Comparison of ENCODE assay signal across 22 cellular contexts in genomic region chr5:178644826-178645545, GRCh38. TPM values are rescaled to one million over a fixed set of nuclear protein-coding genes. Genes with fewer than 3 reads are reported as not detected.
A peak's percentile ranks its signal among the peaks of the same experiment; 100 is the strongest.
DNase-seq lines count a peak whose midpoint lies in the region; ATAC-seq and TF ChIP-seq lines count a peak whose summit lies in the region.
"Had no signal": no experiment of that assay in that cellular context is flagged by ENCODE, and none has a peak within 500 bp of the region (broad histone marks: within the 10 kb centered on the region; RNA-seq: fewer than 3 reads in every experiment).

No MANE protein-coding gene starts in this region.

- H3K27ac ChIP-seq in neuronal stem cell (replicated peaks; ENCODE audit: low read length), result no peak overlapping the region

- no peak overlapping the region for H2BK120ac ChIP-seq in neuronal stem cell (ENCODE audit: low read depth, low read length)

- H3K4me3 ChIP-seq in epithelial cell of esophagus (ENCODE audit: low read length) (no peak overlapping the region), neuronal stem cell (ENCODE audit: low read length in 2 of 2) (no peak overlapping the region)

- H4K91ac ChIP-seq in neuronal stem cell (ENCODE audit: low read depth, low read length, poor library complexity), result no peak overlapping the region

- no peak overlapping the region for H2BK15ac ChIP-seq in neuronal stem cell (ENCODE audit: low read length)

- H3K79me1 ChIP-seq in neuronal stem cell (ENCODE audit: low read depth, low read length), result no peaks in the 10 kb centered on the region

- H3K4ac ChIP-seq in neuronal stem cell (ENCODE audit: low read length), result no peak overlapping the region

- no peak for ATAC-seq in HG02870 (IDR thresholded peaks at IDR 0.05; ENCODE audit: unreplicated experiment)
- ATAC-seq: stimulated activated memory B cell treated with anti-CD40 and anti-IgM and Interleukin-4, amounts not matched to agents 10 μg/mL and 1 μg/mL and 100 μg/mL, for 72 hours; T-helper 17 cell had no signal

- H4K8ac ChIP-seq in neuronal stem cell (ENCODE audit: low read depth, low read length), result no peak overlapping the region

- H3K14ac ChIP-seq in neuronal stem cell (ENCODE audit: low read length), result no peak overlapping the region

- TF ChIP-seq CTCF in epithelial cell of esophagus (IDR thresholded peaks at IDR 0.05; ENCODE audit: insufficient read depth, low read depth, low read length, missing control alignments), result no peak

- no peak overlapping the region for H3K18ac ChIP-seq in neuronal stem cell (ENCODE audit: low read length)

- no peaks in the 10 kb centered on the region for H3K36me3 ChIP-seq in neuronal stem cell (replicated peaks in 1 of 2; ENCODE audit: control insufficient read depth in 2 of 2, insufficient read depth in 2 of 2, low read length in 2 of 2)

- no peaks in the 10 kb centered on the region for H3K27me3 ChIP-seq in neuronal stem cell (ENCODE audit: control insufficient read depth in 3 of 3, insufficient read depth in 3 of 3, low read depth in 1 of 3, low read length in 3 of 3)

- no peak overlapping the region for H2BK5ac ChIP-seq in neuronal stem cell (ENCODE audit: low read length)

- DNase-seq in H4 (ENCODE audit: low spot score) (peak; percentile 42), RPMI7951 (ENCODE audit: low read depth) (peak; percentile 72), epithelial cell of esophagus (ENCODE audit: low read depth) (peak; percentile 75), neuronal stem cell (ENCODE audit: low spot score) (no peak), D341Med (ENCODE audit: low spot score) (no peak), NCI-H1417 (lab: John Stamatoyannopoulos, UW) (no peak)
- DNase-seq: activated CD8-positive, alpha-beta memory T cell treated with anti-CD3 and anti-CD28 coated beads, Interleukin-2, amount 50 U/mL, for 48 hours; aorta; C1 segment of cervical spinal cord; cortex of kidney; DMS153; immature natural killer cell; mesendoderm; NCI-H2081 treated with DMSO at 0.1 percent for 48 hours; NCI-H510A; stimulated activated CD4-positive, alpha-beta T cell treated with anti-CD3 and anti-CD28 coated beads, Interleukin-12 subunit alpha, Interleukin-12 subunit beta, amount 100 ng/mL, for 4 hours; T-helper 17 cell; trophoblast cell had no signal

- no peak overlapping the region for H3K23ac ChIP-seq in neuronal stem cell (ENCODE audit: low read depth, low read length, poor library complexity)

- H2AK5ac ChIP-seq in neuronal stem cell (ENCODE audit: low read depth, low read length), result no peak overlapping the region

- H2AFZ ChIP-seq in neuronal stem cell (ENCODE audit: low read length), result peak overlapping the region; percentile 37

- no peak overlapping the region for H2BK12ac ChIP-seq in neuronal stem cell (ENCODE audit: low read length)

- peaks cover 0 to 8% of the 10 kb centered on the region in 2 donors for H3K9me3 ChIP-seq in neuronal stem cell (replicated peaks in 1 of 2; ENCODE audit: control insufficient read depth in 2 of 2, insufficient read depth in 1 of 2, low read depth in 1 of 2, low read length in 2 of 2)

- no peak overlapping the region for H3K4me2 ChIP-seq in neuronal stem cell (ENCODE audit: insufficient read depth, low read length, poor library complexity, severe bottlenecking)

- H3K9ac ChIP-seq in neuronal stem cell (ENCODE audit: low read depth, low read length, poor library complexity), result no peak overlapping the region

- WGBS in neuronal stem cell (ENCODE audit: extremely low coverage in 2 of 2, insufficient read length in 2 of 2, insufficient replicate concordance in 1 of 2), 2 donors, result no CpG with 5 or more reads among the region's 7 CpGs

- H3K4me1 ChIP-seq in neuronal stem cell (ENCODE audit: control insufficient read depth in 2 of 2, insufficient read depth in 1 of 2, low read depth in 1 of 2, low read length in 2 of 2), result no peaks in the 10 kb centered on the region

RNA-seq across cellular contexts. Expression of gene CLK4, which starts 18.1 kb away (rescaled TPM):
- 7.7 and 9.3 TPM in 2 replicates for total RNA-seq in H4 (2014; rRNA removed; shearing (Covaris generic))
- 13.9 TPM in 2 replicates for total RNA-seq in RPMI7951 (2014; rRNA removed; shearing (Covaris generic))
- polyA plus RNA-seq in neuronal stem cell (2013, experiment 1 of 2), result 8.0 TPM
- polyA plus RNA-seq in neuronal stem cell (2013, experiment 2 of 2), result 8.5 TPM

RNA-seq across cellular contexts. Expression of gene COL23A1, which starts 54.8 kb away (rescaled TPM):
- 0.08 TPM in 1 of 2 replicates, not detected in the other for total RNA-seq in H4 (2014; rRNA removed; shearing (Covaris generic))
- 0.12 and 0.39 TPM in 2 replicates for total RNA-seq in RPMI7951 (2014; rRNA removed; shearing (Covaris generic))
- polyA plus RNA-seq in neuronal stem cell (2013, experiment 1 of 2), result 0.82 TPM
- polyA plus RNA-seq in neuronal stem cell (2013, experiment 2 of 2), result 1.0 TPM
- total RNA-seq: epithelial cell of proximal tubule, T-helper 17 cell had no signal
- polyA plus RNA-seq: neural cell had no signal

Comparison
In these comparisons a context has a peak if more than half of its experiments do, and no peak if none do; other contexts are left out.
1. DNase-seq: peak in H4 (single experiment), RPMI7951 (single experiment) and epithelial cell of esophagus (single experiment); none in neuronal stem cell (single experiment), D341Med (single experiment) and NCI-H1417 (0 of 3).